ENCODE assay signal across 23 cellular contexts in genomic region chr10:111087968-111088505, GRCh38. TPM values are rescaled to one million over a fixed set of nuclear protein-coding genes. Genes with fewer than 3 reads are reported as not detected.
DNase-seq lines count a peak whose midpoint lies in the region; ATAC-seq and TF ChIP-seq lines count a peak whose summit lies in the region.
"Had no signal": no experiment of that assay in that cellular context is flagged by ENCODE, and none has a peak within 500 bp of the region (broad histone marks: within the 10 kb centered on the region; RNA-seq: fewer than 3 reads in every experiment).

No MANE protein-coding gene starts in this region.

- DNase-seq in RWPE2 (ENCODE audit: low spot score), result peak; percentile 6
- peak; percentile 11 for DNase-seq in ecto neural progenitor cell (ENCODE audit: low spot score)
- peak; percentile 12 for DNase-seq in left lobe of liver (ENCODE audit: low spot score)
- DNase-seq in ureter (ENCODE audit: low spot score), result peak; percentile 14
- no peak for DNase-seq in hypothalamus (lab: John Stamatoyannopoulos, UW)
- no peak for DNase-seq in superior temporal gyrus (ENCODE audit: extremely low spot score)
- DNase-seq: 8988T; ACHN; AML-193; BE2C; CD4-positive, alpha-beta T cell; CD8-positive, alpha-beta memory T cell; DMS 273 treated with DMSO at 0.1 percent for 48 hours; DMS79; EL; GDM1; GOT3; HFFc6 had no signal

- no peak for TF ChIP-seq CTCF in RWPE2 (IDR thresholded peaks at IDR 0.05; ENCODE audit: poor library complexity, severe bottlenecking)

- H3K36me3 ChIP-seq in RWPE2 (ENCODE audit: low read depth), result no peaks in the 10 kb centered on the region
- H3K36me3 ChIP-seq: BE2C; BLaER1 treated with 17β-estradiol and CSF1 and Interleukin-3, amounts not matched to agents 10 nM and 100 nM; HAP-1 had no signal

- H3K27me3 ChIP-seq in RWPE2 (ENCODE audit: insufficient read depth, poor library complexity, severe bottlenecking), result no peaks in the 10 kb centered on the region
- H3K27me3 ChIP-seq: BE2C; BLaER1 treated with 17β-estradiol and CSF1 and Interleukin-3, amounts not matched to agents 10 nM and 100 nM had no signal

- H3K4me3 ChIP-seq in RWPE2 (ENCODE audit: severe bottlenecking), result no peak overlapping the region
- H3K4me3 ChIP-seq: A549; BLaER1 treated with 17β-estradiol and CSF1 and Interleukin-3, amounts not matched to agents 10 nM and 100 nM; GM12878; HAP-1 had no signal

- ATAC-seq in RWPE2 (ENCODE audit: low read depth) (no peak), left lobe of liver (no peak), GM19035 (IDR thresholded peaks at IDR 0.05; ENCODE audit: unreplicated experiment) (no peak)
- ATAC-seq: A549, GM12878 had no signal

- no peaks in the 10 kb centered on the region for H3K4me1 ChIP-seq in RWPE2 (ENCODE audit: insufficient read depth, poor library complexity, severe bottlenecking)
- H3K4me1 ChIP-seq: A549, BE2C, HAP-1 had no signal

- H3K9me3 ChIP-seq in RWPE2 (ENCODE audit: severe bottlenecking), result no peaks in the 10 kb centered on the region
- H3K9me3 ChIP-seq: A549; BE2C; BLaER1 treated with 17β-estradiol and CSF1 and Interleukin-3, amounts not matched to agents 10 nM and 100 nM; HAP-1 had no signal

- no peak overlapping the region for H3K27ac ChIP-seq in RWPE2 (ENCODE audit: poor library complexity, severe bottlenecking)
- H3K27ac ChIP-seq: A549; BLaER1 treated with 17β-estradiol and CSF1 and Interleukin-3, amounts not matched to agents 10 nM and 100 nM had no signal

RNA-seq across cellular contexts. Expression of gene ADRA2A, which starts 11.2 kb away (rescaled TPM):
- total RNA-seq in left lobe of liver (0.53 TPM), ureter (7.2 TPM)
- total RNA-seq: CD8-positive, alpha-beta memory T cell; HFFc6 had no signal

Comparison
In these comparisons a context has a peak if more than half of its experiments do, and no peak if none do; other contexts are left out.
1. DNase-seq: peak in RWPE2 (single experiment), ecto neural progenitor cell (single experiment), left lobe of liver (single experiment) and ureter (single experiment); none in hypothalamus (0 of 51) and superior temporal gyrus (single experiment).